9 cellular contexts compared by ENCODE assay signal in the genomic region with DNA sequence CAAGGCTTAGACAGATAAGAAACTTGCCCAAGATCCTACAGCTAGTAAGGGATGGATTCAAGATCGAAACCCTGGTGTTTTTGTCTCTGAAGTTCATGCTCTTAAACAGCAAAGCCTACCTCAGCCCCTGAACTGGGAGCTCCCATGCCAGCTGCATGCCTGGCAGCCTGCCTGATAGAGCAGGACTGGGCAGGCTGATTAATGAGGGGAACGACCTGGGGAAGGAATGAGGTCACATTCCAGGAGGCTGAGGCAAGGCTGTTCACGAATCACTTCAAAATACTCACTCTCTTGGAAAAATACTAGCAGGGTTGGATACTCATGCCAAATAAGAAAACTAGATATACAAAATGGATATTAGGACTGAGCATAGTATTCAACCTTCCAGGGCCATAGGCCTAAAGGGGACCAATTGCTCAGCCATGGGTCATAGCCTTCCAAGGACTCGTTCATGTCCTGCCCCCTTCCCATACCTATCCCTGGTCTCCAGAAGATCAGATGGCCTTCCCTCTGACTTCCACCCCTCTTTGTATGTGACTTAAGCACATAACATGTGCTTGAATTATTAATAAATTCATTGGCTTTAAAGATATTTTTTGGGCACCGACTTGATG. TPM values are rescaled to one million over a fixed set of nuclear protein-coding genes. Genes with fewer than 3 reads are reported as not detected.
A peak's percentile ranks its signal among the peaks of the same experiment; 100 is the strongest.
DNase-seq lines count a peak whose midpoint lies in the region; ATAC-seq, FAIRE-seq and TF ChIP-seq lines count a peak whose summit lies in the region.
"Had no signal": no experiment of that assay in that cellular context is flagged by ENCODE, and none has a peak within 500 bp of the region (broad histone marks: within the 10 kb centered on the region; RNA-seq: fewer than 3 reads in every experiment).

No MANE protein-coding gene starts in this region.

- H3K36me3 ChIP-seq in liver (ENCODE audit: control insufficient read depth in 4 of 4, insufficient read depth in 3 of 4, low read depth in 1 of 4, low read length in 3 of 4) = no peaks in the 10 kb centered on the region
- H3K36me3 ChIP-seq in HepG2 (replicated peaks in 1 of 2; ENCODE audit: control insufficient read depth in 1 of 2, insufficient read depth in 2 of 2, low read length in 2 of 2) = no peaks in the 10 kb centered on the region
- no peaks in the 10 kb centered on the region for H3K36me3 ChIP-seq in bronchial epithelial cell (ENCODE audit: control insufficient read depth, insufficient read depth, low read length)

- CTCF ChIA-PET in HepG2 (lab: Yijun Ruan, JAX; ENCODE audit: low intra/inter-chr PET ratio, low total read pairs) = no interaction called here

- H4K20me1 ChIP-seq in HepG2 (ENCODE audit: insufficient read depth, low read length) = no peaks in the 10 kb centered on the region

- H3K9ac ChIP-seq in liver (ENCODE audit: low read depth in 1 of 2, low read length in 2 of 2) (no peak overlapping the region), HepG2 (ENCODE audit: insufficient read depth, low read depth, low read length) (no peak overlapping the region)

- no peaks in the 10 kb centered on the region for H3K9me3 ChIP-seq in liver (ENCODE audit: control insufficient read depth in 4 of 4, low read length in 3 of 4)
- no peaks in the 10 kb centered on the region for H3K9me3 ChIP-seq in HepG2 (ENCODE audit: low read length)

- no peak for FAIRE-seq in HepG2 (lab: Jason Lieb, UNC)
- FAIRE-seq in bronchial epithelial cell (lab: Jason Lieb, UNC) = peak; percentile 90

- no peaks in the 10 kb centered on the region for H3K4me1 ChIP-seq in liver (ENCODE audit: control insufficient read depth in 4 of 4, insufficient read depth in 4 of 4, low read length in 3 of 4)
- H3K4me1 ChIP-seq in HepG2 (ENCODE audit: insufficient read depth, low read length) = no peaks in the 10 kb centered on the region

- TF ChIP-seq EP300 in HepG2 (IDR thresholded peaks at IDR 0.05; ENCODE audit: low read depth in 2 of 2, low read length in 2 of 2) = no peak
- no peak for TF ChIP-seq EP300 in HepG2 (CRISPR knock-in tag; IDR thresholded peaks at IDR 0.05; ENCODE audit: borderline replicate concordance)

- in situ Hi-C loops in HepG2 (cut with HindIII; ENCODE audit: extremely low pct_ligation_motif_present, low pct_unique_long_range_greater_than_20kb) = no loop called here

- BruUV-seq in HepG2 (replicated peaks; lab: Mats Ljungman, UMichigan) = no TSS peak

- H3K79me2 ChIP-seq in HepG2 (ENCODE audit: insufficient read depth, low read length) = no peaks in the 10 kb centered on the region

- H3K27me3 ChIP-seq in liver (ENCODE audit: control insufficient read depth in 4 of 4, insufficient read depth in 4 of 4, low read length in 3 of 4) (no peaks in the 10 kb centered on the region), HepG2 (ENCODE audit: control insufficient read depth in 1 of 2, insufficient read depth in 2 of 2, low read length in 2 of 2) (peaks cover 0 to 1% of the 10 kb centered on the region in 2 experiments; a peak in 1 of 5 replicates), bronchial epithelial cell (ENCODE audit: control insufficient read depth, insufficient read depth, low read length) (no peaks in the 10 kb centered on the region)

- H3K27ac ChIP-seq in liver (ENCODE audit: low read depth in 1 of 2, low read length in 2 of 2) = no peak overlapping the region
- no peak overlapping the region for H3K27ac ChIP-seq in HepG2 (ENCODE audit: extremely low read length, insufficient read depth, low read length)
- H3K27ac ChIP-seq: C4-2B had no signal

- H2AFZ ChIP-seq in HepG2 (ENCODE audit: low read length) = no peak overlapping the region

- ATAC-seq in HepG2 = no peak
- ATAC-seq in left lobe of liver = peak; percentile 58
- ATAC-seq in HG02938 (IDR thresholded peaks at IDR 0.05; ENCODE audit: unreplicated experiment) = no peak
- ATAC-seq in HG02981 (IDR thresholded peaks at IDR 0.05; ENCODE audit: unreplicated experiment) = no peak

- no peak for TF ChIP-seq CTCF in liver (IDR thresholded peaks at IDR 0.05; ENCODE audit: low read depth, low read length, missing input control)
- no peak for TF ChIP-seq CTCF in HepG2 (CRISPR knock-in tag; IDR thresholded peaks at IDR 0.05)
- no peak for TF ChIP-seq CTCF in bronchial epithelial cell (IDR thresholded peaks at IDR 0.05; ENCODE audit: insufficient read depth, low read length, severe bottlenecking)

- no peak for TF ChIP-seq RAD21 in liver (IDR thresholded peaks at IDR 0.05)
- TF ChIP-seq RAD21 in HepG2 (CRISPR knock-in tag; IDR thresholded peaks at IDR 0.05) = no peak

- no peak for DNase-seq in HepG2 (ENCODE audit: low spot score)
- DNase-seq in bronchial epithelial cell (ENCODE audit: low read depth) = peak; percentile 97
- no peak for DNase-seq in left lobe of liver (ENCODE audit: low spot score)
- no peak for DNase-seq in SKM-1 treated with dmso at 0.1 percent for 144 hours (lab: John Stamatoyannopoulos, UW; ENCODE audit: unreplicated experiment)
- DNase-seq in erythroblast (lab: John Stamatoyannopoulos, UW) = no peak

- POLR2A ChIA-PET in HepG2 (lab: Yijun Ruan, JAX) = no interaction called here

- intact Hi-C loops in HepG2 (cut with micrococcal nuclease; ENCODE audit: unreplicated experiment) = no loop called here

- WGBS in liver = 51% methylated on average over 5 of the region's 5 CpGs
- 2% methylated on average over 5 of the region's 5 CpGs for WGBS in HepG2 (ENCODE audit: low lambda C conversion rate)

- TF ChIP-seq POLR2A in HepG2 (IDR thresholded peaks at IDR 0.05; ENCODE audit: insufficient read depth in 1 of 2, low read depth in 2 of 2, low read length in 2 of 2) (no peak), erythroblast (IDR thresholded peaks at IDR 0.05; ENCODE audit: low read length) (no peak)

- H3K4me3 ChIP-seq in liver (ENCODE audit: low read depth in 1 of 3, low read length in 3 of 3) (no peak overlapping the region), HepG2 (replicated peaks in 1 of 3; ENCODE audit: insufficient read depth in 1 of 3, low read depth in 2 of 3, low read length in 3 of 3) (no peak overlapping the region), bronchial epithelial cell (ENCODE audit: low read depth, low read length) (no peak overlapping the region)

- no peak overlapping the region for H3K4me2 ChIP-seq in HepG2 (ENCODE audit: low read depth, low read length)

TF ChIP-seq in HepG2, 621 proteins besides CTCF, POLR2A, EP300 and RAD21 (continues in another document):
- TF ChIP-seq ATAD3A (CRISPR knock-in tag; IDR thresholded peaks at IDR 0.05) = no peak
- TF ChIP-seq ZNF678 (CRISPR knock-in tag; IDR thresholded peaks at IDR 0.05) = no peak

RNA-seq across cellular contexts. Expression of a gene that starts 15.6 kb away (rescaled TPM):
- total RNA-seq in liver (1 to 10 TPM in 1 of 2 donors, under 1 TPM in 1; 0.61 to 1.2 TPM), HepG2 (2016; rRNA removed; fragmentation: Illumina TruSeq; extraction: Trizol) (not detected in 2 replicates), bronchial epithelial cell (124 and 246 TPM in 2 replicates), left lobe of liver (2.2 TPM)
- polyA plus RNA-seq in liver (1 to 10 TPM in 1 of 2 donors, under 1 TPM in 1; 0.93 to 1.5 TPM), HepG2 (2011; rRNA removed) (not detected in 2 replicates)
- not detected in 2 replicates for total RNA-seq in HepG2 (2016; cell fraction: cytosol; rRNA removed; fragmentation: Illumina TruSeq; extraction: Trizol; ENCODE audit: low read depth)
- total RNA-seq in HepG2 (2016; cell fraction: insoluble cytoplasmic fraction; rRNA removed; fragmentation: Illumina TruSeq; extraction: Trizol) = not detected in 2 replicates
- not detected in 2 replicates for total RNA-seq in HepG2 (2016; cell fraction: membrane; rRNA removed; fragmentation: Illumina TruSeq; extraction: Trizol)
- total RNA-seq in HepG2 (2016; cell fraction: nucleus; rRNA removed; fragmentation: Illumina TruSeq; extraction: Trizol) = not detected in 2 replicates
- not detected in 2 replicates for polyA plus RNA-seq in HepG2 (2011; cell fraction: cytosol; rRNA removed)
- 0.09 and 0.10 TPM in 2 replicates for polyA plus RNA-seq in HepG2 (2011; cell fraction: nucleus; rRNA removed)
- not detected in 2 replicates for polyA plus RNA-seq in HepG2 (2012)
- polyA plus RNA-seq in HepG2 (2016; cell fraction: cytosol; fragmentation: Illumina TruSeq; extraction: Trizol; ENCODE audit: low read depth) = not detected in 2 replicates
- not detected in 2 replicates for polyA plus RNA-seq in HepG2 (2016; cell fraction: insoluble cytoplasmic fraction; fragmentation: Illumina TruSeq; extraction: Trizol; ENCODE audit: low read depth)
- not detected in 2 replicates for polyA plus RNA-seq in HepG2 (2016; cell fraction: membrane; fragmentation: Illumina TruSeq; extraction: Trizol; ENCODE audit: low read depth)
- polyA plus RNA-seq in HepG2 (2016; cell fraction: nucleus; fragmentation: Illumina TruSeq; extraction: Trizol; ENCODE audit: insufficient read depth, low read depth) = not detected in 2 replicates
- polyA minus RNA-seq in HepG2 (2011; rRNA and poly(A)+ RNA removed; ENCODE audit: low replicate concordance) = 0.94 TPM in 1 of 2 replicates, not detected in the other
- not detected in 2 replicates for polyA minus RNA-seq in HepG2 (2011; cell fraction: cytosol; rRNA and poly(A)+ RNA removed)
- not detected in 2 replicates for polyA minus RNA-seq in HepG2 (2011; cell fraction: nucleus; rRNA and poly(A)+ RNA removed)

RNA-seq across cellular contexts. Expression of a gene that starts 46.1 kb away (rescaled TPM):
- 10 to 100 TPM; 19.2 to 31.0 TPM for total RNA-seq in liver
- 10 to 100 TPM in 1 of 2 donors, 1 to 10 TPM in 1; 9.1 to 12.9 TPM for polyA plus RNA-seq in liver
- total RNA-seq in HepG2 (2016; rRNA removed; fragmentation: Illumina TruSeq; extraction: Trizol) = 18.6 and 26.9 TPM in 2 replicates
- 92.8 and 109 TPM in 2 replicates for total RNA-seq in HepG2 (2016; cell fraction: cytosol; rRNA removed; fragmentation: Illumina TruSeq; extraction: Trizol; ENCODE audit: low read depth)
- total RNA-seq in HepG2 (2016; cell fraction: insoluble cytoplasmic fraction; rRNA removed; fragmentation: Illumina TruSeq; extraction: Trizol) = 19.4 and 27.4 TPM in 2 replicates
- 61.9 and 78.8 TPM in 2 replicates for total RNA-seq in HepG2 (2016; cell fraction: membrane; rRNA removed; fragmentation: Illumina TruSeq; extraction: Trizol)
- total RNA-seq in HepG2 (2016; cell fraction: nucleus; rRNA removed; fragmentation: Illumina TruSeq; extraction: Trizol) = 18.3 and 21.8 TPM in 2 replicates
- polyA plus RNA-seq in HepG2 (2011; rRNA removed) = 6.6 and 7.0 TPM in 2 replicates
- polyA plus RNA-seq in HepG2 (2011; cell fraction: cytosol; rRNA removed) = 3.2 and 4.5 TPM in 2 replicates
- polyA plus RNA-seq in HepG2 (2011; cell fraction: nucleus; rRNA removed) = 3.7 and 4.2 TPM in 2 replicates
- polyA plus RNA-seq in HepG2 (2012) = 7.0 and 10.0 TPM in 2 replicates
- polyA plus RNA-seq in HepG2 (2016; cell fraction: cytosol; fragmentation: Illumina TruSeq; extraction: Trizol; ENCODE audit: low read depth) = 4.2 and 4.4 TPM in 2 replicates
- 11.1 and 13.3 TPM in 2 replicates for polyA plus RNA-seq in HepG2 (2016; cell fraction: insoluble cytoplasmic fraction; fragmentation: Illumina TruSeq; extraction: Trizol; ENCODE audit: low read depth)
- polyA plus RNA-seq in HepG2 (2016; cell fraction: membrane; fragmentation: Illumina TruSeq; extraction: Trizol; ENCODE audit: low read depth) = 4.9 and 5.1 TPM in 2 replicates
- polyA plus RNA-seq in HepG2 (2016; cell fraction: nucleus; fragmentation: Illumina TruSeq; extraction: Trizol; ENCODE audit: insufficient read depth, low read depth) = 15.6 and 19.4 TPM in 2 replicates
- 7.3 and 8.4 TPM in 2 replicates for polyA minus RNA-seq in HepG2 (2011; rRNA and poly(A)+ RNA removed; ENCODE audit: low replicate concordance)
- 9.2 and 9.8 TPM in 2 replicates for polyA minus RNA-seq in HepG2 (2011; cell fraction: cytosol; rRNA and poly(A)+ RNA removed)
- polyA minus RNA-seq in HepG2 (2011; cell fraction: nucleus; rRNA and poly(A)+ RNA removed) = 18.2 and 21.9 TPM in 2 replicates
- total RNA-seq in bronchial epithelial cell = 21.6 and 25.0 TPM in 2 replicates
- total RNA-seq in left lobe of liver = 16.3 TPM

Comparison
In these comparisons a context has a peak if more than half of its experiments do, and no peak if none do; other contexts are left out.
1. RNA of a gene that starts 15.6 kb away (total RNA-seq): 124 to 246 TPM in bronchial epithelial cell; 2.2 TPM in left lobe of liver (single experiment), 0.61 to 1.2 TPM in liver and not detected in HepG2; every median in the first group is over 10 times any median in the second.